Comparison of ENCODE assay signal across 8 cellular contexts in genomic region chr1:156664949-156665411, GRCh38. TPM values are rescaled to one million over a fixed set of nuclear protein-coding genes. Genes with fewer than 3 reads are reported as not detected.
A peak's percentile ranks its signal among the peaks of the same experiment; 100 is the strongest.
DNase-seq lines count a peak whose midpoint lies in the region; ATAC-seq and TF ChIP-seq lines count a peak whose summit lies in the region.

No MANE protein-coding gene starts in this region.

- TF ChIP-seq CTCF in gastroesophageal sphincter (IDR thresholded peaks at IDR 0.05) (no peak), parathyroid adenoma (IDR thresholded peaks at IDR 0.05) (no peak)

- no peak for ATAC-seq in gastroesophageal sphincter

- no peaks in the 10 kb centered on the region for H3K36me3 ChIP-seq in gastroesophageal sphincter
- no peaks in the 10 kb centered on the region for H3K36me3 ChIP-seq in parathyroid adenoma (ENCODE audit: control insufficient read depth, insufficient read depth, low read length)

- H3K27ac ChIP-seq in gastroesophageal sphincter (peak overlapping the region in 3 of 4 donors; percentile 81 to 85 (median 84)), parathyroid adenoma (peak overlapping the region; percentile 61)

- H3K4me2 ChIP-seq in parathyroid adenoma (ENCODE audit: low read length) = no peak overlapping the region

- DNase-seq in EL (peak; percentile 47), MV-4-11 (lab: John Stamatoyannopoulos, UW) (peak; percentile 57), NCI-H2171 treated with DMSO at 0.1 percent for 48 hours (lab: John Stamatoyannopoulos, UW) (no peak), iPS-NIHi11 (ENCODE audit: low spot score) (no peak), pons (ENCODE audit: low spot score) (no peak)
- no peak for DNase-seq in stimulated activated CD4-positive, alpha-beta T cell treated with anti-CD3 and anti-CD28 coated beads, Interleukin-1b, Interleukin-23, amount 100 ng/mL, for 48 hours

- no peak for TF ChIP-seq POLR2A in gastroesophageal sphincter (IDR thresholded peaks at IDR 0.05)

- no peak overlapping the region for H2AFZ ChIP-seq in parathyroid adenoma

- H3K9me3 ChIP-seq in gastroesophageal sphincter (no peaks in the 10 kb centered on the region), parathyroid adenoma (ENCODE audit: control insufficient read depth, low read length) (no peaks in the 10 kb centered on the region)

- no peaks in the 10 kb centered on the region for H3K79me2 ChIP-seq in parathyroid adenoma

- 30 to 83% methylated on average over 1 to 3 of the region's 12 CpGs for WGBS in gastroesophageal sphincter (ENCODE audit: low coverage in 1 of 2), 2 donors

- peaks cover 2 to 100% (median 82%) of the 10 kb centered on the region in 3 donors for H3K4me1 ChIP-seq in gastroesophageal sphincter
- no peaks in the 10 kb centered on the region for H3K4me1 ChIP-seq in parathyroid adenoma

- TF ChIP-seq EP300 in gastroesophageal sphincter (IDR thresholded peaks at IDR 0.05) = no peak

- H3K9ac ChIP-seq in parathyroid adenoma = no peak overlapping the region

- H3K4me3 ChIP-seq in gastroesophageal sphincter (no peak overlapping the region), parathyroid adenoma (ENCODE audit: low read depth, low read length) (no peak overlapping the region)

- no peaks in the 10 kb centered on the region for H3K27me3 ChIP-seq in gastroesophageal sphincter
- H3K27me3 ChIP-seq in parathyroid adenoma (ENCODE audit: control insufficient read depth, insufficient read depth, low read length) = no peaks in the 10 kb centered on the region

RNA-seq across cellular contexts. Expression of gene NES, which starts 12.2 kb away (rescaled TPM):
- total RNA-seq in gastroesophageal sphincter = 10 to 100 TPM; 13.9 to 34.3 (median 23.9) TPM

RNA-seq across cellular contexts. Expression of gene BCAN, which starts 23.1 kb away (rescaled TPM):
- 1 to 10 TPM in 2 of 4 donors, under 1 TPM in 1, not detected in 1; 0.50 to 5.0 (median 1.9) TPM for total RNA-seq in gastroesophageal sphincter

RNA-seq across cellular contexts. Expression of gene CRABP2, which starts 40.4 kb away (rescaled TPM):
- 10 to 100 TPM in 1 of 4 donors, 1 to 10 TPM in 2, under 1 TPM in 1; 0.54 to 36.7 (median 6.0) TPM for total RNA-seq in gastroesophageal sphincter

RNA-seq across cellular contexts. Expression of gene HAPLN2, which starts 45.8 kb away (rescaled TPM):
- 1 to 10 TPM in 2 of 4 donors, under 1 TPM in 2; 0.13 to 3.0 (median 1.2) TPM for total RNA-seq in gastroesophageal sphincter

Comparison
In these comparisons a context has a peak if more than half of its experiments do, and no peak if none do; other contexts are left out.
1. DNase-seq: peak in EL (single experiment) and MV-4-11 (single experiment); none in NCI-H2171 treated with DMSO at 0.1 percent for 48 hours (single experiment), iPS-NIHi11 (single experiment), pons (single experiment) and stimulated activated CD4-positive, alpha-beta T cell treated with anti-CD3 and anti-CD28 coated beads, Interleukin-1b, Interleukin-23, amount 100 ng/mL, for 48 hours (single experiment).